Comparison of ENCODE assay signal across 13 cellular contexts in genomic region chr5:586751-587285, GRCh38. TPM values are rescaled to one million over a fixed set of nuclear protein-coding genes. Genes with fewer than 3 reads are reported as not detected.
DNase-seq lines count a peak whose midpoint lies in the region; ATAC-seq, FAIRE-seq and TF ChIP-seq lines count a peak whose summit lies in the region.
"Had no signal": no experiment of that assay in that cellular context is flagged by ENCODE, and none has a peak within 500 bp of the region (broad histone marks: within the 10 kb centered on the region; RNA-seq: fewer than 3 reads in every experiment).

No MANE protein-coding gene starts in this region.

- H3F3A ChIP-seq in neural progenitor cell (ENCODE audit: low read depth), result no peaks in the 10 kb centered on the region

- no peaks in the 10 kb centered on the region for H3K4me1 ChIP-seq in neural progenitor cell
- no peaks in the 10 kb centered on the region for H3K4me1 ChIP-seq in Peyer's patch

- no peaks in the 10 kb centered on the region for H3K36me3 Mint-ChIP-seq in neural progenitor cell
- H3K36me3 Mint-ChIP-seq in activated T-helper 1 cell treated with anti-CD3 and anti-CD28 coated beads, Interleukin-12 subunit alpha, Interleukin-12 subunit beta, Interleukin-2, Interleukin-4 antibody, amounts not matched to agents 30 ng/mL and 10 ng/mL and 1 ng/mL, durations not matched to agents 14 hours and 24 hours and 36 hours (ENCODE audit: low read depth), result no peaks in the 10 kb centered on the region
- H3K36me3 Mint-ChIP-seq: WTC11 had no signal

- no peak for TF ChIP-seq POLR2A in Peyer's patch (IDR thresholded peaks at IDR 0.05)

- H3K4me3 ChIP-seq in bronchial epithelial cell (ENCODE audit: low read depth, low read length) (no peak overlapping the region), neural progenitor cell (no peak overlapping the region), Peyer's patch (no peak overlapping the region)

- DNase-seq in AG08395 (ENCODE audit: low spot score) (peak; percentile 9), HT-29 (ENCODE audit: low spot score) (peak; percentile 54), bronchial epithelial cell (ENCODE audit: low read depth) (no peak), neural progenitor cell (ENCODE audit: low spot score) (no peak), ecto neural progenitor cell (ENCODE audit: low spot score) (no peak), Peyer's patch (no peak)
- no peak for DNase-seq in activated T-helper 1 cell treated with anti-CD3 and anti-CD28 coated beads, Interleukin-12 subunit alpha, Interleukin-12 subunit beta, Interleukin-2, Interleukin-4 antibody, amounts not matched to agents 30 ng/mL and 10 ng/mL and 1 ng/mL, durations not matched to agents 14 hours and 24 hours and 36 hours (ENCODE audit: low spot score)
- DNase-seq: activated effector memory CD4-positive, alpha-beta T cell treated with Interleukin-2 at 50 U/mL for 16 hours; naive thymus-derived CD4-positive, alpha-beta T cell; NCI-H2107; NCI-H774 had no signal

- H3K27ac Mint-ChIP-seq in neural progenitor cell, result no peak overlapping the region
- no peak overlapping the region for H3K27ac Mint-ChIP-seq in activated T-helper 1 cell treated with anti-CD3 and anti-CD28 coated beads, Interleukin-12 subunit alpha, Interleukin-12 subunit beta, Interleukin-2, Interleukin-4 antibody, amounts not matched to agents 30 ng/mL and 10 ng/mL and 1 ng/mL, durations not matched to agents 14 hours and 24 hours and 36 hours
- H3K27ac Mint-ChIP-seq: naive thymus-derived CD4-positive, alpha-beta T cell; WTC11 had no signal

- peaks cover 18% of the 10 kb centered on the region for H3K27me3 Mint-ChIP-seq in neural progenitor cell (ENCODE audit: insufficient read depth, low read depth)
- peaks cover 17% of the 10 kb centered on the region for H3K27me3 Mint-ChIP-seq in activated T-helper 1 cell treated with anti-CD3 and anti-CD28 coated beads, Interleukin-12 subunit alpha, Interleukin-12 subunit beta, Interleukin-2, Interleukin-4 antibody, amounts not matched to agents 30 ng/mL and 10 ng/mL and 1 ng/mL, durations not matched to agents 14 hours and 24 hours and 36 hours (ENCODE audit: insufficient read depth)

- peaks cover 3% of the 10 kb centered on the region for H3K27me3 ChIP-seq in bronchial epithelial cell (ENCODE audit: control insufficient read depth, insufficient read depth, low read length)
- peaks cover 47% of the 10 kb centered on the region for H3K27me3 ChIP-seq in neural progenitor cell
- H3K27me3 ChIP-seq in Peyer's patch, result no peaks in the 10 kb centered on the region

- H3K36me3 ChIP-seq in bronchial epithelial cell (ENCODE audit: control insufficient read depth, insufficient read depth, low read length) (no peaks in the 10 kb centered on the region), neural progenitor cell (no peaks in the 10 kb centered on the region), Peyer's patch (no peaks in the 10 kb centered on the region)

- intact Hi-C loops in activated T-helper 1 cell treated with anti-CD3 and anti-CD28 coated beads, Interleukin-12 subunit alpha, Interleukin-12 subunit beta, Interleukin-2, Interleukin-4 antibody, amounts not matched to agents 30 ng/mL and 10 ng/mL and 1 ng/mL, durations not matched to agents 14 hours and 24 hours and 36 hours (cut with micrococcal nuclease), result no loop called here

- no peaks in the 10 kb centered on the region for H4K20me1 ChIP-seq in neural progenitor cell (ENCODE audit: low read depth)

- H3K4me3 Mint-ChIP-seq in neural progenitor cell, result no peak overlapping the region
- no peak overlapping the region for H3K4me3 Mint-ChIP-seq in activated T-helper 1 cell treated with anti-CD3 and anti-CD28 coated beads, Interleukin-12 subunit alpha, Interleukin-12 subunit beta, Interleukin-2, Interleukin-4 antibody, amounts not matched to agents 30 ng/mL and 10 ng/mL and 1 ng/mL, durations not matched to agents 14 hours and 24 hours and 36 hours
- H3K4me3 Mint-ChIP-seq: naive thymus-derived CD4-positive, alpha-beta T cell; WTC11 had no signal

- no peaks in the 10 kb centered on the region for H3K9me3 ChIP-seq in neural progenitor cell (ENCODE audit: low read depth)
- H3K9me3 ChIP-seq in Peyer's patch, result no peaks in the 10 kb centered on the region

- H3K9me3 Mint-ChIP-seq in neural progenitor cell, result no peaks in the 10 kb centered on the region
- H3K9me3 Mint-ChIP-seq in activated T-helper 1 cell treated with anti-CD3 and anti-CD28 coated beads, Interleukin-12 subunit alpha, Interleukin-12 subunit beta, Interleukin-2, Interleukin-4 antibody, amounts not matched to agents 30 ng/mL and 10 ng/mL and 1 ng/mL, durations not matched to agents 14 hours and 24 hours and 36 hours, result peaks cover 12% of the 10 kb centered on the region

- no peak overlapping the region for H3K9ac ChIP-seq in neural progenitor cell

- no peak for FAIRE-seq in bronchial epithelial cell (lab: Jason Lieb, UNC)

- no peaks in the 10 kb centered on the region for H3K79me2 ChIP-seq in neural progenitor cell (ENCODE audit: low read depth)

- no peak for ATAC-seq in GM19328 (IDR thresholded peaks at IDR 0.05; ENCODE audit: unreplicated experiment)
- ATAC-seq: naive thymus-derived CD4-positive, alpha-beta T cell; WTC11 had no signal

- TF ChIP-seq CTCF in bronchial epithelial cell (IDR thresholded peaks at IDR 0.05; ENCODE audit: insufficient read depth, low read length, severe bottlenecking) (peak; percentile 6), neural progenitor cell (IDR thresholded peaks at IDR 0.05) (peak; percentile 25), Peyer's patch (IDR thresholded peaks at IDR 0.05) (peak in 2 of 6 experiments; percentile 19 to 24)

- no peak overlapping the region for H2AFZ ChIP-seq in neural progenitor cell (replicated peaks)

- H3K27ac ChIP-seq in neural progenitor cell (no peak overlapping the region), Peyer's patch (no peak overlapping the region)

- H3K4me2 ChIP-seq in neural progenitor cell, result no peak overlapping the region

- H3K4me1 Mint-ChIP-seq in neural progenitor cell, result no peaks in the 10 kb centered on the region
- no peaks in the 10 kb centered on the region for H3K4me1 Mint-ChIP-seq in activated T-helper 1 cell treated with anti-CD3 and anti-CD28 coated beads, Interleukin-12 subunit alpha, Interleukin-12 subunit beta, Interleukin-2, Interleukin-4 antibody, amounts not matched to agents 30 ng/mL and 10 ng/mL and 1 ng/mL, durations not matched to agents 14 hours and 24 hours and 36 hours (ENCODE audit: low read depth)

RNA-seq across cellular contexts. Expression of gene CEP72, which starts 25.3 kb away (rescaled TPM):
- 31.5 and 42.4 TPM in 2 replicates for total RNA-seq in HT-29 (2014; rRNA removed; shearing (Covaris generic))
- total RNA-seq in bronchial epithelial cell (4.2 and 6.8 TPM in 2 replicates), neural progenitor cell (ENCODE audit: low replicate concordance) (17.2 and 21.5 TPM in 2 replicates), Peyer's patch (10 to 100 TPM in 1 of 4 donors, 1 to 10 TPM in 3; 2.2 to 33.8 (median 4.5) TPM)
- total RNA-seq in activated T-helper 1 cell treated with anti-CD3 and anti-CD28 coated beads, Interleukin-12 subunit alpha, Interleukin-12 subunit beta, Interleukin-2, Interleukin-4 antibody, amounts not matched to agents 30 ng/mL and 10 ng/mL and 1 ng/mL, durations not matched to agents 14 hours and 24 hours and 36 hours, result 32.4 and 35.7 TPM in 2 replicates

Comparison
In these comparisons a context has a peak if more than half of its experiments do, and no peak if none do; other contexts are left out.
1. DNase-seq: peak in AG08395 (single experiment) and HT-29 (single experiment); none in bronchial epithelial cell (single experiment), neural progenitor cell (single experiment), ecto neural progenitor cell (single experiment), activated T-helper 1 cell treated with anti-CD3 and anti-CD28 coated beads, Interleukin-12 subunit alpha, Interleukin-12 subunit beta, Interleukin-2, Interleukin-4 antibody, amounts not matched to agents 30 ng/mL and 10 ng/mL and 1 ng/mL, durations not matched to agents 14 hours and 24 hours and 36 hours (single experiment) and Peyer's patch (0 of 3).